In genomic region chr1:117930173-117930447, GRCh38 we compare ENCODE assay signal across 8 cellular contexts. TPM values are rescaled to one million over a fixed set of nuclear protein-coding genes. Genes with fewer than 3 reads are reported as not detected.
DNase-seq lines count a peak whose midpoint lies in the region; ATAC-seq, FAIRE-seq and TF ChIP-seq lines count a peak whose summit lies in the region.

No MANE protein-coding gene starts in this region.

- 2% methylated on average over 12 of the region's 12 CpGs for WGBS in K562 (ENCODE audit: insufficient coverage, low coverage, missing lambda C conversion rate)
- no CpG with 5 or more reads among the region's 12 CpGs for WGBS in mesendoderm (ENCODE audit: extremely low coverage, insufficient coverage, low lambda C conversion rate)

- H3K79me1 ChIP-seq in mesendoderm (ENCODE audit: low read length): peaks cover 9% of the 10 kb centered on the region

- CTCF ChIA-PET in K562 (lab: Yijun Ruan, JAX; ENCODE audit: low intra/inter-chr PET ratio): no interaction called here

- peaks cover 80% of the 10 kb centered on the region for H3K79me2 ChIP-seq in K562 (ENCODE audit: control insufficient read depth, insufficient read depth, low read length)
- peaks cover 35% of the 10 kb centered on the region for H3K79me2 ChIP-seq in mesendoderm (ENCODE audit: control insufficient read depth, insufficient read depth, low read length)

- H3K27me3 ChIP-seq in BLaER1: no peaks in the 10 kb centered on the region
- no peaks in the 10 kb centered on the region for H3K27me3 ChIP-seq in K562 (ENCODE audit: control insufficient read depth in 2 of 2, insufficient read depth in 2 of 2, low read length in 2 of 2)
- no peaks in the 10 kb centered on the region for H3K27me3 ChIP-seq in mesendoderm (ENCODE audit: insufficient read depth, low read length, poor library complexity)

- intact Hi-C loops in K562 (cut with micrococcal nuclease): no loop called here

- H3K4ac ChIP-seq in mesendoderm (ENCODE audit: low read depth, low read length): peak overlapping the region; percentile 39

- H3K4me3 ChIP-seq in BLaER1 (peak overlapping the region; percentile 86), K562 (peak overlapping the region; percentile 78), mesendoderm (ENCODE audit: low read length) (peak overlapping the region; percentile 99)

- H3K9me3 ChIP-seq in BLaER1 (no peaks in the 10 kb centered on the region), K562 (replicated peaks; ENCODE audit: control insufficient read depth, insufficient read depth, low read depth, low read length) (no peaks in the 10 kb centered on the region)

- H3K9ac ChIP-seq in BLaER1: peak overlapping the region; percentile 84
- peak overlapping the region; percentile 86 to 96 for H3K9ac ChIP-seq in K562 (ENCODE audit: insufficient read depth in 1 of 2, low read depth in 2 of 2, low read length in 2 of 2)
- peak overlapping the region; percentile 94 for H3K9ac ChIP-seq in mesendoderm (ENCODE audit: low read length)

- H3K27ac ChIP-seq in BLaER1 (peak overlapping the region; percentile 64), K562 (ENCODE audit: extremely low read depth, low read depth, low read length) (peak overlapping the region; percentile 64), mesendoderm (ENCODE audit: low read depth, low read length) (no peak overlapping the region)

- peak overlapping the region; percentile 94 for H2AFZ ChIP-seq in K562 (ENCODE audit: low read depth, low read length)

- POLR2A ChIA-PET in K562 (lab: Yijun Ruan, JAX): interaction anchor here (1.0 to 4.4 kb wide), 7 partner anchors 12 to 1211 kb away, joined by 3 to 30 read pairs (median 4); no protein-coding TSS in a partner anchor

- no peak for TF ChIP-seq CTCF in K562 (IDR thresholded peaks at IDR 0.05 in 2 of 3, conservative IDR thresholded peaks at IDR 0.05 in 1 of 3; ENCODE audit: insufficient read depth in 2 of 3, low read depth in 1 of 3, low read length in 3 of 3)

- H3K18ac ChIP-seq in mesendoderm (ENCODE audit: low read length): no peak overlapping the region

- no peak overlapping the region for H2BK15ac ChIP-seq in mesendoderm (replicated peaks; ENCODE audit: low read depth)

- H4K5ac ChIP-seq in mesendoderm (ENCODE audit: low read length): no peak overlapping the region

- H2BK120ac ChIP-seq in mesendoderm (ENCODE audit: low read depth, low read length): no peak overlapping the region

- H3K4me1 ChIP-seq in BLaER1 (peaks cover 49% of the 10 kb centered on the region), K562 (replicated peaks in 1 of 2; ENCODE audit: control insufficient read depth in 2 of 2, insufficient read depth in 2 of 2, low read length in 2 of 2) (peaks cover 7 to 8% of the 10 kb centered on the region in 2 experiments; a peak in 2 of 5 replicates), mesendoderm (ENCODE audit: control insufficient read depth, low read depth, low read length) (peaks cover 2% of the 10 kb centered on the region)

- TF ChIP-seq EP300 in K562 (IDR thresholded peaks at IDR 0.05; ENCODE audit: low read length): no peak

- peak overlapping the region; percentile 98 for H3K56ac ChIP-seq in mesendoderm (ENCODE audit: low read length)

- peak overlapping the region; percentile 91 for H3K4me2 ChIP-seq in BLaER1
- H3K4me2 ChIP-seq in K562 (ENCODE audit: insufficient read depth, low read length): peak overlapping the region; percentile 100
- peak overlapping the region; percentile 63 for H3K4me2 ChIP-seq in mesendoderm (ENCODE audit: low read length)

- no peak for TF ChIP-seq RAD21 in K562 (CRISPR knock-in tag; conservative IDR thresholded peaks at IDR 0.05 in 1 of 2, IDR thresholded peaks at IDR 0.05 in 1 of 2)

- ATAC-seq in HG02943 (IDR thresholded peaks at IDR 0.05; ENCODE audit: low read depth, unreplicated experiment): peak; percentile 1
- peak; percentile 1 for ATAC-seq in K562
- ATAC-seq in HG03196 (IDR thresholded peaks at IDR 0.05; ENCODE audit: unreplicated experiment): no peak

- H4K8ac ChIP-seq in mesendoderm (ENCODE audit: low read depth, low read length): no peak overlapping the region

- H3K9me1 ChIP-seq in K562 (ENCODE audit: control insufficient read depth, insufficient read depth, low read length): no peaks in the 10 kb centered on the region

- BruUV-seq in K562 (replicated peaks; lab: Mats Ljungman, UMichigan): no TSS peak

- no peak overlapping the region for H2AK5ac ChIP-seq in mesendoderm (ENCODE audit: low read length)

- peak overlapping the region; percentile 49 for H3K23ac ChIP-seq in mesendoderm (ENCODE audit: low read length)

- H4K20me1 ChIP-seq in BLaER1 (peaks cover 59% of the 10 kb centered on the region), K562 (replicated peaks; ENCODE audit: control insufficient read depth, insufficient read depth, low read length) (peaks cover 4% of the 10 kb centered on the region; the same call in 1 of the 2 replicates)

- FAIRE-seq in K562 (lab: Jason Lieb, UNC): no peak

- peak overlapping the region; percentile 6 for H2BK5ac ChIP-seq in mesendoderm (ENCODE audit: low read length)

- in situ Hi-C loops in K562 (cut with MboI): no loop called here

- no peak for TF ChIP-seq POLR2A in K562 (conservative IDR thresholded peaks at IDR 0.05)

- peaks cover 23% of the 10 kb centered on the region for H3K36me3 ChIP-seq in BLaER1
- H3K36me3 ChIP-seq in K562 (ENCODE audit: control insufficient read depth, insufficient read depth, low read length): peaks cover 36% of the 10 kb centered on the region
- H3K36me3 ChIP-seq in mesendoderm (ENCODE audit: control insufficient read depth, insufficient read depth, low read length): no peaks in the 10 kb centered on the region

- DNase-seq in K562 (ENCODE audit: extremely low read depth in 1 of 4, low spot score in 3 of 4) (no peak), mesendoderm (no peak), NCI-H345 (lab: John Stamatoyannopoulos, UW) (no peak), NCI-H146 treated with DMSO at 0.1 percent for 48 hours (lab: John Stamatoyannopoulos, UW; ENCODE audit: unreplicated experiment) (no peak), CD1c-positive myeloid dendritic cell (ENCODE audit: extremely low spot score) (no peak)

TF ChIP-seq in K562, 482 proteins besides CTCF, POLR2A, EP300 and RAD21 (continues in another document):
- TF ChIP-seq ATF2 (CRISPR knock-in tag; IDR thresholded peaks at IDR 0.05): no peak

RNA-seq across cellular contexts. Expression of gene WDR3, which starts 0.6 kb away (rescaled TPM):
- 46.6 and 73.0 TPM in 2 replicates for total RNA-seq in K562 (2011; cell fraction: chromatin; rRNA removed; ENCODE audit: low replicate concordance)
- 16.8 and 17.2 TPM in 2 replicates for total RNA-seq in K562 (2011; cell fraction: nucleolus; rRNA removed)
- 22.1 and 23.6 TPM in 2 replicates for total RNA-seq in K562 (2011; cell fraction: nucleoplasm; rRNA removed)
- total RNA-seq in K562 (2014; rRNA removed) (43.9 and 44.5 TPM in 2 replicates), K562 (2014; rRNA removed; fragmentation: Illumina TruSeq; extraction: Trizol) (112 and 126 TPM in 2 replicates), K562 (2015; rRNA removed; fragmentation: Illumina TruSeq; extraction: Trizol) (74.1 and 76.5 TPM in 2 replicates), K562 (2021) (74.8 and 75.0 TPM in 2 replicates)
- polyA plus RNA-seq in K562 (2011; rRNA removed) (63.3 and 105 TPM in 2 replicates), K562 (2014; fragmentation: Illumina TruSeq; extraction: Trizol) (89.0 and 110 TPM in 2 replicates), K562 (2014; fragmentation: Nextera tagmentation; extraction: Ambion mirVana) (100 to 1,000 TPM in 1 of 2 experiments, 10 to 100 TPM in 1; 51.7 to 122 TPM), K562 (2014; rRNA removed) (40.6 and 44.0 TPM in 2 replicates)
- 21.0 and 37.9 TPM in 2 replicates for polyA plus RNA-seq in K562 (2011; cell fraction: cytosol; rRNA removed)
- 28.3 and 31.4 TPM in 2 replicates for polyA plus RNA-seq in K562 (2011; cell fraction: nucleus; rRNA removed)
- 21.5 and 53.6 TPM in 2 replicates for polyA plus RNA-seq in K562 (2012)
- polyA minus RNA-seq in K562 (2011; rRNA and poly(A)+ RNA removed): 243 and 326 TPM in 2 replicates
- 33.9 and 74.5 TPM in 2 replicates for polyA minus RNA-seq in K562 (2011; cell fraction: cytosol; rRNA and poly(A)+ RNA removed)
- 22.3 and 40.9 TPM in 2 replicates for polyA minus RNA-seq in K562 (2011; cell fraction: nucleus; rRNA and poly(A)+ RNA removed)
- polyA plus RNA-seq in mesendoderm (2013, experiment 1 of 2): 30.9 TPM
- 30.4 TPM for polyA plus RNA-seq in mesendoderm (2013, experiment 2 of 2)

RNA-seq across cellular contexts. Expression of gene GDAP2, which starts 0.7 kb away (rescaled TPM):
- total RNA-seq in K562 (2011; cell fraction: chromatin; rRNA removed; ENCODE audit: low replicate concordance): 16.4 and 43.1 TPM in 2 replicates
- 6.7 and 11.3 TPM in 2 replicates for total RNA-seq in K562 (2011; cell fraction: nucleolus; rRNA removed)
- total RNA-seq in K562 (2011; cell fraction: nucleoplasm; rRNA removed): 20.4 and 29.3 TPM in 2 replicates
- total RNA-seq in K562 (2014; rRNA removed) (7.9 and 13.2 TPM in 2 replicates), K562 (2014; rRNA removed; fragmentation: Illumina TruSeq; extraction: Trizol) (19.6 and 22.8 TPM in 2 replicates), K562 (2015; rRNA removed; fragmentation: Illumina TruSeq; extraction: Trizol) (14.8 and 17.0 TPM in 2 replicates), K562 (2021) (16.2 and 22.0 TPM in 2 replicates)
- polyA plus RNA-seq in K562 (2011; rRNA removed) (17.7 and 23.1 TPM in 2 replicates), K562 (2014; fragmentation: Illumina TruSeq; extraction: Trizol) (11.7 and 13.2 TPM in 2 replicates), K562 (2014; fragmentation: Nextera tagmentation; extraction: Ambion mirVana) (1 to 10 TPM; 4.1 to 7.2 TPM), K562 (2014; rRNA removed) (10.1 and 10.2 TPM in 2 replicates)
- polyA plus RNA-seq in K562 (2011; cell fraction: cytosol; rRNA removed): 4.3 and 8.2 TPM in 2 replicates
- polyA plus RNA-seq in K562 (2011; cell fraction: nucleus; rRNA removed): 11.5 and 14.9 TPM in 2 replicates
- 7.9 and 8.2 TPM in 2 replicates for polyA plus RNA-seq in K562 (2012)
- polyA minus RNA-seq in K562 (2011; rRNA and poly(A)+ RNA removed): 41.4 and 50.0 TPM in 2 replicates
- 10.5 and 13.2 TPM in 2 replicates for polyA minus RNA-seq in K562 (2011; cell fraction: cytosol; rRNA and poly(A)+ RNA removed)
- polyA minus RNA-seq in K562 (2011; cell fraction: nucleus; rRNA and poly(A)+ RNA removed): 20.5 and 41.5 TPM in 2 replicates
- polyA plus RNA-seq in mesendoderm (2013, experiment 1 of 2): 8.8 TPM
- 8.8 TPM for polyA plus RNA-seq in mesendoderm (2013, experiment 2 of 2)
